Comparison of ENCODE assay signal across 22 cellular contexts in the genomic region with DNA sequence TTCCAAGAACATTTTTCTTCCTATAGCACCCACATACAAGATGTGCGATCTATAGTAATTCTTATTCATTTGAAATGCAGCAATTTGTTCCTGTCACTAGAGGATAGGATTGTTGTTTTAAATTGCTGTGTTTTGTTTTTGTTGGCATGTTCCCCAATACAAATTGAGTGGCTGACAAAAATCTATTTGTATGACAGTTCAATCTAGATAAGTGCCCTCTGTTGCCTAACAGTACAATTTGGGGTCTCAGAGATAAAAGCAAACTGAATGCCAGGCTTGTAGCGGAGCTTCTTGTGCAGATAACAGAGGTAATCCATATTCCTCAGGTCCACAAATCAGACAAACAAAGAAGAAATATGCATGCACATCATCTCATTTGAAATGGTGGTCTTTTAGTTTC.
"Had no signal": no experiment of that assay in that cellular context is flagged by ENCODE, and none has a peak within 500 bp of the region (broad histone marks: within the 10 kb centered on the region; RNA-seq: fewer than 3 reads in every experiment).

No MANE protein-coding gene starts in this region.

- H3K27me3 ChIP-seq: MG63, SJSA1 had no signal

- H3K4me3 ChIP-seq: MG63, SJSA1, SK-N-MC had no signal

- H3K36me3 ChIP-seq: MG63, SJSA1 had no signal

- DNase-seq: KBM-7, MG63, NCI-H1092, NCI-H1105 treated with DMSO at 0.1 percent for 48 hours, NCI-H1417 treated with DMSO at 0.1 percent for 48 hours, NCI-H146, NCI-H1694 treated with DMSO at 0.1 percent for 48 hours, NCI-H1930, NCI-H2081, NCI-H2107, NCI-H2227 treated with DMSO at 0.1 percent for 48 hours, NCI-H524, NCI-H526 treated with DMSO at 0.1 percent for 48 hours, NCI-H774, Right ventricle myocardium superior, RPMI8226, SIG-M5, T-helper 1 cell had no signal

- H3K9me3 ChIP-seq: MG63, SJSA1 had no signal

- H3K27ac ChIP-seq: HL-60, SJSA1, SK-N-MC had no signal

- FAIRE-seq: HTR-8/SVneo had no signal
